In genomic region chr18:4017479-4017878, GRCh38 we compare ENCODE assay signal across 8 cellular contexts.
DNase-seq lines count a peak whose midpoint lies in the region; ATAC-seq and TF ChIP-seq lines count a peak whose summit lies in the region.

No MANE protein-coding gene starts in this region.

- no peak overlapping the region for H3K27ac Mint-ChIP-seq in MCF 10A (ENCODE audit: low read depth, unreplicated experiment)

- TF ChIP-seq POLR2A in breast epithelium (IDR thresholded peaks at IDR 0.05), result no peak

- intact Hi-C loops in MCF 10A (cut with micrococcal nuclease), result no loop called here
- intact Hi-C loops in breast epithelium (cut with DNase I; ENCODE audit: low total_unique reads), result no loop called here
- intact Hi-C loops in left ventricle myocardium superior (cut with micrococcal nuclease), result no loop called here

- BruUV-seq in MCF 10A (replicated peaks; lab: Mats Ljungman, UMichigan), result no TSS peak

- H3K4me3 ChIP-seq in breast epithelium (no peak overlapping the region), retinal pigment epithelial cell (ENCODE audit: low read length) (no peak overlapping the region)

- DNase-seq in MCF 10A (ENCODE audit: unreplicated experiment) (peak; percentile 5), breast epithelium (ENCODE audit: low spot score in 2 of 2) (no peak), RPMI8226 (peak; percentile 23), retinal pigment epithelial cell (ENCODE audit: low read depth) (no peak), OCI-M2 (lab: John Stamatoyannopoulos, UW; ENCODE audit: unreplicated experiment) (no peak), left ventricle myocardium superior (no peak)
- DNase-seq in central memory CD4-positive, alpha-beta T cell, result no peak

- H3K4me3 Mint-ChIP-seq in MCF 10A (ENCODE audit: unreplicated experiment), result no peak overlapping the region

- no peaks in the 10 kb centered on the region for H3K27me3 Mint-ChIP-seq in MCF 10A (ENCODE audit: insufficient read depth, unreplicated experiment)

- no peaks in the 10 kb centered on the region for H3K4me1 ChIP-seq in breast epithelium

- peaks cover 12% of the 10 kb centered on the region for H3K9me3 Mint-ChIP-seq in MCF 10A (ENCODE audit: unreplicated experiment)

- no peak overlapping the region for H3K27ac ChIP-seq in breast epithelium

- ATAC-seq in HG02943 (IDR thresholded peaks at IDR 0.05; ENCODE audit: low read depth, unreplicated experiment) (peak; percentile 80), left ventricle myocardium superior (no peak)

- no peaks in the 10 kb centered on the region for H3K4me1 Mint-ChIP-seq in MCF 10A (ENCODE audit: insufficient read depth, unreplicated experiment)

- TF ChIP-seq CTCF in MCF 10A (IDR thresholded peaks at IDR 0.05; ENCODE audit: unreplicated experiment), result no peak
- no peak for TF ChIP-seq CTCF in breast epithelium (IDR thresholded peaks at IDR 0.05)
- peak; percentile 41 for TF ChIP-seq CTCF in retinal pigment epithelial cell (conservative IDR thresholded peaks at IDR 0.05; ENCODE audit: low read depth, low read length)

- POLR2A ChIA-PET in MCF 10A (lab: Yijun Ruan, JAX), result no interaction called here

- CTCF ChIA-PET in MCF 10A (lab: Yijun Ruan, JAX), result interaction anchor here (0.9 to 1.1 kb wide), 2 partner anchors 22 to 246 kb away, joined by 4 to 10 read pairs; no protein-coding TSS in a partner anchor

- H3K36me3 ChIP-seq in breast epithelium, result no peaks in the 10 kb centered on the region

- H3K36me3 Mint-ChIP-seq in MCF 10A (ENCODE audit: insufficient read depth, unreplicated experiment), result no peaks in the 10 kb centered on the region

- peaks cover 0 to 2% of the 10 kb centered on the region in 2 donors for H3K9me3 ChIP-seq in breast epithelium

- H3K27me3 ChIP-seq in breast epithelium, result no peaks in the 10 kb centered on the region

Comparison
In these comparisons a context has a peak if more than half of its experiments do, and no peak if none do; other contexts are left out.
1. DNase-seq: peak in MCF 10A (single experiment) and RPMI8226 (single experiment); none in breast epithelium (0 of 2), retinal pigment epithelial cell (single experiment), OCI-M2 (single experiment), left ventricle myocardium superior (single experiment) and central memory CD4-positive, alpha-beta T cell (single experiment).